ENCODE assay signal across 1 cellular context in the genomic region with DNA sequence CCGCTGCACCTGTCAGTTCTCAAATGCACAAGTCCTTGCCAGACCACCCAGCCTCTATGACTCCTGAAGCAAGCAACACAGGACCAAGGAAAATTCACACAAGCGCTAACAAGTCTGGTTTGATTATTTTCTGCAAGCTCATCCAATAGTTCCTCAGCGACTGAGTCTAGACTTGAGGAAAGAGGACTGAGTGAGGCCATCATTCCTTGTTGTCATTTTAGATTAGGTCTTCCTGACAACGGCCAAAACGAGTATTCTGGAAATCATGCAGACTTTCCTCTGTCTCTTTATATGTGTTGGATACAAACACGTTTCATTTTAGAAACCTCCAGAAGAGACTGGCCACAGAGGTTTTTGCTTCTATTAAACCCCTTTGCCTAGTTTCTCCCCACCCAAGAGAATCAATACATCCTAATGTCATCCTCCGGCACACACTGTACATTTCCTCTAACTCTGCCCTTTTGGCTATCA.
TF ChIP-seq lines count a peak whose summit lies in the region.

No MANE protein-coding gene starts in this region.

TF ChIP-seq in SK-N-SH, 30 proteins besides CTCF, POLR2A, EP300 and RAD21 (continued from another document):
- TF ChIP-seq FOSL2 (IDR thresholded peaks at IDR 0.05; ENCODE audit: borderline replicate concordance, low read depth) = no peak
TF ChIP-seq in SK-N-SH: peak in this region for 0.
